ENCODE assay signal across 8 cellular contexts in genomic region chr17:21214015-21214776, GRCh38. TPM values are rescaled to one million over a fixed set of nuclear protein-coding genes. Genes with fewer than 3 reads are reported as not detected.
DNase-seq lines count a peak whose midpoint lies in the region; ATAC-seq and TF ChIP-seq lines count a peak whose summit lies in the region.

A gene with protein sequence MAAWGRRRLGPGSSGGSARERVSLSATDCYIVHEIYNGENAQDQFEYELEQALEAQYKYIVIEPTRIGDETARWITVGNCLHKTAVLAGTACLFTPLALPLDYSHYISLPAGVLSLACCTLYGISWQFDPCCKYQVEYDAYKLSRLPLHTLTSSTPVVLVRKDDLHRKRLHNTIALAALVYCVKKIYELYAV (minus strand): TSS chr17:21214161. CDS start chr17:21214152, 9 bp downstream.

- ATAC-seq in HG02623 (IDR thresholded peaks at IDR 0.05; ENCODE audit: unreplicated experiment), result peak; percentile 84
- ATAC-seq in activated naive CD4-positive, alpha-beta T cell treated with anti-CD3 and anti-CD28 coated beads, Interleukin-2, amount 50 U/mL, for 72 hours, result peak; percentile 93 to 97
- ATAC-seq in omental fat pad (ENCODE audit: low FRiP score), result peak; percentile 98

- DNase-seq in NCI-H1092 treated with DMSO at 0.1 percent for 48 hours (lab: John Stamatoyannopoulos, UW) (peak; percentile 88), SKM-1 (lab: John Stamatoyannopoulos, UW; ENCODE audit: unreplicated experiment) (peak; percentile 82), glomerular endothelial cell (ENCODE audit: extremely low read depth, low read depth, low spot score) (peak; percentile 44), omental fat pad (ENCODE audit: low spot score) (peak; percentile 71)
- DNase-seq in activated naive CD4-positive, alpha-beta T cell treated with anti-CD3 and anti-CD28 coated beads, Interleukin-2, amount 50 U/mL, for 72 hours (ENCODE audit: low spot score in 2 of 2), result peak; percentile 95 to 96

- TF ChIP-seq CTCF in omental fat pad (IDR thresholded peaks at IDR 0.05), result no peak

- H3K27ac ChIP-seq in temporal lobe (ENCODE audit: low read depth, low read length), result peak within 1 kb of the TSS; percentile 79

- peaks cover 34 to 35% of the 10 kb centered on the region in 2 donors for H3K36me3 Mint-ChIP-seq in activated naive CD4-positive, alpha-beta T cell treated with anti-CD3 and anti-CD28 coated beads, Interleukin-2, amount 50 U/mL, for 72 hours

- H3K27ac Mint-ChIP-seq in activated naive CD4-positive, alpha-beta T cell treated with anti-CD3 and anti-CD28 coated beads, Interleukin-2, amount 50 U/mL, for 72 hours, result peak within 1 kb of the TSS; percentile 90 to 97

- H3K9me3 Mint-ChIP-seq in activated naive CD4-positive, alpha-beta T cell treated with anti-CD3 and anti-CD28 coated beads, Interleukin-2, amount 50 U/mL, for 72 hours, result no peaks in the 10 kb centered on the region

- peak; percentile 86 for TF ChIP-seq POLR2A in GM10847 (IDR thresholded peaks at IDR 0.05; ENCODE audit: extremely low read depth, insufficient read length)

RNA-seq across cellular contexts. Expression of the gene that starts here (rescaled TPM):
- total RNA-seq in activated naive CD4-positive, alpha-beta T cell treated with anti-CD3 and anti-CD28 coated beads, Interleukin-2, amount 50 U/mL, for 72 hours, result 10 to 100 TPM; 21.9 to 23.6 TPM
- total RNA-seq in glomerular endothelial cell (33.8 and 33.9 TPM in 2 replicates), omental fat pad (10 to 100 TPM; 24.9 to 41.3 (median 34.0) TPM), temporal lobe (5.9 TPM)

Comparison
In these comparisons a context has a peak if more than half of its experiments do, and no peak if none do; other contexts are left out.
1. Peak in every context shown above with its lines: DNase-seq, ATAC-seq and H3K27ac ChIP-seq.
2. DNase-seq: peak in every context shown above with its lines; median percentile 96 in activated naive CD4-positive, alpha-beta T cell treated with anti-CD3 and anti-CD28 coated beads, Interleukin-2, amount 50 U/mL, for 72 hours; 88 in NCI-H1092 treated with DMSO at 0.1 percent for 48 hours; 82 in SKM-1; 71 in omental fat pad; 44 in glomerular endothelial cell.